Comparison of ENCODE assay signal across 8 cellular contexts in the genomic region with DNA sequence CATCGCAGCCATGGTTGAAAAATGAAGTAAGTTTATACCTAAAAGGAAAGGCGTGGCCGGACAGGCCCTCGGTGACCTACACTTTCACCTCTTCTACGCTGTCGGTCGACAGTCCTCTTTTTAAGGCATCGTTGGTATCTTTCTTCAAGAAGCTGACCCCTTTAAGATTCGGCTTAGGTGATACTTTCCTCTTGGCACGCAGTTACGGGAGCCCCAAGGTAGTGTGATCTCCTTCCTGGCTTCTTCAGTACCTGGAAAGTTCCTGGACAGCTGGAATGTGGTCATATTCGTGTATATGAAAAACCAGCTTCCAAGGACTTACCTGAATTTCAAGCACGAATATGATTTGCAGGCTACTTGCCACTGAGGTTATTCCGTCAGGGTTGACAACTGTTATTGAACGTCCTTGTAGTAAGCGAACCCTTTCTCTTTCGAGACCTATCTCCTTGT. TPM values are rescaled to one million over a fixed set of nuclear protein-coding genes. Genes with fewer than 3 reads are reported as not detected.
DNase-seq lines count a peak whose midpoint lies in the region; ATAC-seq and TF ChIP-seq lines count a peak whose summit lies in the region.

No MANE protein-coding gene starts in this region.

- no peak for DNase-seq in RWPE1 (ENCODE audit: low spot score)
- no peak for DNase-seq in esophagus squamous epithelium (lab: John Stamatoyannopoulos, UW)
- DNase-seq in gastrocnemius medialis: no peak
- no peak for DNase-seq in iPS-NIHi7 (ENCODE audit: extremely low spot score)
- DNase-seq in AG08395 (ENCODE audit: low spot score): no peak

- peak overlapping the region; percentile 56; the same call in 1 of the 2 replicates for H3K4me3 ChIP-seq in GM08714 (ENCODE audit: low read length)
- H3K4me3 ChIP-seq in esophagus squamous epithelium: peak overlapping the region in 3 of 4 donors; percentile 69 to 79 (median 78)
- H3K4me3 ChIP-seq in gastrocnemius medialis: peak overlapping the region; percentile 71 to 82 (median 72)

- in situ Hi-C loops in gastrocnemius medialis (cut with MboI; ENCODE audit: low sequenced_read_pairs in 4 of 4): loop anchor here in 2 of 4 donors (25.0 kb wide), 2 partner anchors 1101 to 1126 kb away; partner anchors contain the start of gene KMT2E (in 1 of the 2)

- no peak for ATAC-seq in gastrocnemius medialis
- ATAC-seq in GM21619 (IDR thresholded peaks at IDR 0.05; ENCODE audit: unreplicated experiment): no peak
- ATAC-seq in GM18519 (IDR thresholded peaks at IDR 0.05; ENCODE audit: low FRiP score, unreplicated experiment): no peak

- intact Hi-C loops in esophagus squamous epithelium (cut with DNase I): loop anchor here (10.0 kb wide), 1 partner anchor 48 kb away; no protein-coding TSS in a partner anchor
- intact Hi-C loops in gastrocnemius medialis (cut with DNase I; ENCODE audit: low total_unique reads): loop anchor here (1.0 to 5.0 kb wide), 5 partner anchors 26 to 1469 kb away; partner anchors contain the start of genes BCAP29 and KMT2E

- WGBS in esophagus squamous epithelium, 2 donors: 77 to 81% methylated on average over 17 of the region's 17 CpGs

- H3K4me1 ChIP-seq in esophagus squamous epithelium (peaks cover 15 to 42% (median 24%) of the 10 kb centered on the region in 3 donors), gastrocnemius medialis (peaks cover 53 to 61% of the 10 kb centered on the region in 2 donors)

- CTCF ChIA-PET in RWPE1 (lab: Yijun Ruan, JAX): interaction anchor here (0.8 kb wide), 1 partner anchor 350 kb away, joined by 3 read pairs; no protein-coding TSS in a partner anchor

- H3K27me3 ChIP-seq in esophagus squamous epithelium (no peaks in the 10 kb centered on the region), gastrocnemius medialis (no peaks in the 10 kb centered on the region)

- H3K36me3 ChIP-seq in esophagus squamous epithelium (no peaks in the 10 kb centered on the region), gastrocnemius medialis (no peaks in the 10 kb centered on the region)

- TF ChIP-seq CTCF in RWPE1 (conservative IDR thresholded peaks at IDR 0.05; ENCODE audit: low read depth) (no peak), esophagus squamous epithelium (IDR thresholded peaks at IDR 0.05) (no peak), gastrocnemius medialis (IDR thresholded peaks at IDR 0.05 in 4 of 5, conservative IDR thresholded peaks at IDR 0.05 in 1 of 5) (no peak)

- TF ChIP-seq POLR2A in esophagus squamous epithelium (IDR thresholded peaks at IDR 0.05): no peak
- no peak for TF ChIP-seq POLR2A in gastrocnemius medialis (IDR thresholded peaks at IDR 0.05)

- no peaks in the 10 kb centered on the region for H3K9me3 ChIP-seq in esophagus squamous epithelium
- no peaks in the 10 kb centered on the region for H3K9me3 ChIP-seq in gastrocnemius medialis

- POLR2A ChIA-PET in RWPE1 (lab: Yijun Ruan, JAX; ENCODE audit: low non-redundant PET): no interaction called here

- H3K27ac ChIP-seq in RWPE1: peak overlapping the region; percentile 96
- H3K27ac ChIP-seq in esophagus squamous epithelium: peak overlapping the region; percentile 97 to 99 (median 98)
- H3K27ac ChIP-seq in gastrocnemius medialis: peak overlapping the region; percentile 94 to 99 (median 98)

RNA-seq across cellular contexts. Expression of gene SYPL1, which starts 0.9 kb away (rescaled TPM):
- 100 to 1,000 TPM; 105 to 170 (median 148) TPM for total RNA-seq in esophagus squamous epithelium
- total RNA-seq in gastrocnemius medialis: 10 to 100 TPM; 81.5 to 90.9 (median 83.2) TPM
